13 cellular contexts compared by ENCODE assay signal in the genomic region with DNA sequence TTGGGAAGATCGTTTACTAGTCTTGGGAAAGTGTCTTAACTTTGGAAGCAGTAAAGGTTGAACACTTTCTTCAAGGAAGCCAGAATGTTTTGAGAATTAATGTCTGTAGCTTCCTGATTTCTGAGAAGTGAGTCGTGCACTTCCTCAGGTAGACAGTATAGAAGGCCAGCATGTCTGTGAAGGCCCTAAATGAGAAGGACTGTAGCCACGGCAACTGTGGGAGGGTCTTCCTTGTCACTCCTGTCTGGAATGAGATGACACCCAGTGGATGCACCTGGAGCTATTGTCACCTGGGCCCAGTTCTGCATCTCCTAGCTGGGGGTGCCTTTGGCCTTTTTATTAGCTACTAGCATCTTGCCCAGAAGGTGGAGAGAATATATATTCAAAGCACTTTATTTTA. TPM values are rescaled to one million over a fixed set of nuclear protein-coding genes. Genes with fewer than 3 reads are reported as not detected.
DNase-seq lines count a peak whose midpoint lies in the region; ATAC-seq and FAIRE-seq lines count a peak whose summit lies in the region.
"Had no signal": no experiment of that assay in that cellular context is flagged by ENCODE, and none has a peak within 500 bp of the region (broad histone marks: within the 10 kb centered on the region; RNA-seq: fewer than 3 reads in every experiment).

No MANE protein-coding gene starts in this region.

- no peak for FAIRE-seq in small intestine (lab: Jason Lieb, UNC)

- H3K4me3 Mint-ChIP-seq in central memory CD8-positive, alpha-beta T cell: peak overlapping the region; percentile 59

- H3K36me3 ChIP-seq in small intestine (ENCODE audit: control insufficient read depth in 2 of 2, insufficient read depth in 2 of 2, low read length in 2 of 2) (no peaks in the 10 kb centered on the region), SJCRH30 (peaks cover 45% of the 10 kb centered on the region)
- H3K36me3 ChIP-seq: breast epithelium had no signal

- peaks cover 66% of the 10 kb centered on the region for H3K4me1 Mint-ChIP-seq in central memory CD8-positive, alpha-beta T cell

- H3K27ac ChIP-seq in small intestine (ENCODE audit: low read depth in 1 of 2, low read length in 1 of 2) (peak overlapping the region in 1 of 2 donors; percentile 51), SJCRH30 (no peak overlapping the region)
- H3K27ac ChIP-seq: breast epithelium, HL-60 had no signal

- peaks cover 12% of the 10 kb centered on the region for H3K36me3 Mint-ChIP-seq in central memory CD8-positive, alpha-beta T cell (ENCODE audit: insufficient read depth)

- H3K4me1 ChIP-seq in small intestine (ENCODE audit: control insufficient read depth in 2 of 2, insufficient read depth in 1 of 2, low read depth in 1 of 2, low read length in 1 of 2) (peaks cover 0 to 4% of the 10 kb centered on the region in 2 donors), SJCRH30 (peaks cover 11% of the 10 kb centered on the region)
- H3K4me1 ChIP-seq: breast epithelium had no signal

- H3K27me3 ChIP-seq in small intestine (ENCODE audit: control insufficient read depth in 2 of 2, insufficient read depth in 2 of 2, low read length in 2 of 2) (no peaks in the 10 kb centered on the region), SJCRH30 (peaks cover 4% of the 10 kb centered on the region; the same call in 1 of the 2 replicates)
- H3K27me3 ChIP-seq: breast epithelium had no signal

- 44 to 66% (median 54%) methylated on average over 3 of the region's 3 CpGs for WGBS in small intestine, 3 donors

- H3K9me3 ChIP-seq in small intestine (ENCODE audit: control insufficient read depth, low read depth) (no peaks in the 10 kb centered on the region), SJCRH30 (replicated peaks) (no peaks in the 10 kb centered on the region)
- H3K9me3 ChIP-seq: breast epithelium had no signal

- peak; percentile 38 for DNase-seq in activated T-cell treated with anti-CD3 and anti-CD28 coated beads, Interleukin-2, amount 50 U/mL, for 1 hour
- no peak for DNase-seq in activated T-cell treated with anti-CD3 and anti-CD28 coated beads, Interleukin-2, amount 50 U/mL, for 48 hours
- DNase-seq in NCI-H1930 (lab: John Stamatoyannopoulos, UW) (peak; percentile 16 to 33), small intestine (peak; percentile 28), SJCRH30 (no peak), NCI-H1436 (lab: John Stamatoyannopoulos, UW) (no peak)
- DNase-seq in central memory CD8-positive, alpha-beta T cell (ENCODE audit: low spot score in 2 of 2): no peak
- DNase-seq: foreskin fibroblast, NCI-H2227 treated with DMSO at 0.1 percent for 48 hours had no signal

- H3K9me3 Mint-ChIP-seq in central memory CD8-positive, alpha-beta T cell: no peaks in the 10 kb centered on the region

- H3K4me3 ChIP-seq in small intestine (ENCODE audit: low read depth in 1 of 2, low read length in 2 of 2) (no peak overlapping the region), SJCRH30 (no peak overlapping the region)
- H3K4me3 ChIP-seq: breast epithelium, lung had no signal

- ATAC-seq in central memory CD8-positive, alpha-beta T cell (replicated peaks; ENCODE audit: extremely low read depth, poor library complexity, severe bottlenecking): no peak
- ATAC-seq in HG03095 (IDR thresholded peaks at IDR 0.05; ENCODE audit: unreplicated experiment): no peak

- peak overlapping the region; percentile 81 for H3K27ac Mint-ChIP-seq in central memory CD8-positive, alpha-beta T cell (ENCODE audit: low read depth)

- H3K27me3 Mint-ChIP-seq in central memory CD8-positive, alpha-beta T cell: no peaks in the 10 kb centered on the region

RNA-seq across cellular contexts. Expression of a gene that starts 8.8 kb away (rescaled TPM):
- 10 to 100 TPM; 17.3 to 39.8 (median 29.9) TPM for polyA plus RNA-seq in small intestine
- 28.4 and 38.0 TPM in 2 replicates for total RNA-seq in SJCRH30 (2014; rRNA removed; shearing (Covaris generic))

RNA-seq across cellular contexts. Expression of a gene that starts 32.8 kb away (rescaled TPM):
- 10 to 100 TPM; 16.5 to 29.7 (median 22.9) TPM for polyA plus RNA-seq in small intestine
- total RNA-seq in SJCRH30 (2014; rRNA removed; shearing (Covaris generic)): 3.9 and 6.3 TPM in 2 replicates

Comparison
In these comparisons a context has a peak if more than half of its experiments do, and no peak if none do; other contexts are left out.
1. DNase-seq: peak in activated T-cell treated with anti-CD3 and anti-CD28 coated beads, Interleukin-2, amount 50 U/mL, for 1 hour (single experiment), NCI-H1930 (2 of 2) and small intestine (single experiment); none in activated T-cell treated with anti-CD3 and anti-CD28 coated beads, Interleukin-2, amount 50 U/mL, for 48 hours (0 of 2), central memory CD8-positive, alpha-beta T cell (0 of 2), SJCRH30 (0 of 2) and NCI-H1436 (single experiment).